In the genomic region with DNA sequence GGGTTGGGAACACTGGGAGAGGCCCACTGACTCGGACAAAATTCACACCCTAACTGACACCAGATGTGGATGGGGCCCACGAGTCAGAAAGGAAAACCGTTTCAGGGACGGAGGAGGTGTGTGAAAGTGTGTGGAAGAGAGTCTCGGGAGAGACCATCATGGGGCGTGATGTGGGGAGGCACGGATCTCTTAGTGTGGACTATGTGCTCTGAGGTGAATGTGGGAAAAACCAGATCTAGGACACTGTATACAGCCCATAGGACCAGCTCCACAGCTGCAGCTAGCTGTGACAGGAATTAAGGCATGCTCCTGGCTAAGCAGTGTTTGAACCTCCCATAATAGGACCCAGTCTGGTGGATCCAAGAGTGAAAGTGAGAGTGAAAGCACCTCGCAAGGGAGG, we compare ENCODE assay signal across 34 cellular contexts.
"Had no signal": no experiment of that assay in that cellular context is flagged by ENCODE, and none has a peak within 500 bp of the region (broad histone marks: within the 10 kb centered on the region; RNA-seq: fewer than 3 reads in every experiment).

No MANE protein-coding gene starts in this region.

- DNase-seq: Karpas-422, Kasumi-1, MG63, MM.1S, MV-4-11, NCI-H1048, NCI-H1092, NCI-H1092 treated with DMSO at 0.1 percent for 48 hours, NCI-H1105, NCI-H1105 treated with DMSO at 0.1 percent for 48 hours, NCI-H1417, NCI-H1417 treated with DMSO at 0.1 percent for 48 hours, NCI-H1436, NCI-H1436 treated with DMSO at 0.1 percent for 48 hours, NCI-H146, NCI-H1694, NCI-H1694 treated with DMSO at 0.1 percent for 48 hours, NCI-H187, NCI-H187 treated with DMSO at 0.1 percent for 48 hours, NCI-H1930, NCI-H2029, NCI-H2029 treated with DMSO at 0.1 percent for 48 hours, NCI-H2081, NCI-H2081 treated with DMSO at 0.1 percent for 48 hours, NCI-H2107, NCI-H2171, NCI-H2171 treated with DMSO at 0.1 percent for 48 hours, NCI-H2227 treated with DMSO at 0.1 percent for 48 hours, NCI-H226, NCI-H345, NCI-H446, NCI-H446 treated with DMSO at 0.1 percent for 48 hours, NCI-H510A, NCI-H510A treated with DMSO at 0.1 percent for 48 hours had no signal

- H3K9me3 ChIP-seq: MG63 had no signal

- H3K4me3 ChIP-seq: MG63 had no signal

- H3K27me3 ChIP-seq: MG63 had no signal

- H3K36me3 ChIP-seq: MG63 had no signal
